In genomic region chr7:73611017-73611555, GRCh38 we compare ENCODE assay signal across 23 cellular contexts. TPM values are rescaled to one million over a fixed set of nuclear protein-coding genes. Genes with fewer than 3 reads are reported as not detected.
DNase-seq lines count a peak whose midpoint lies in the region; ATAC-seq and TF ChIP-seq lines count a peak whose summit lies in the region.
"Had no signal": no experiment of that assay in that cellular context is flagged by ENCODE, and none has a peak within 500 bp of the region (broad histone marks: within the 10 kb centered on the region; RNA-seq: fewer than 3 reads in every experiment).

No MANE protein-coding gene starts in this region.

- no peak for TF ChIP-seq CTCF in endothelial cell (IDR thresholded peaks at IDR 0.05; ENCODE audit: unreplicated experiment)
- TF ChIP-seq CTCF in psoas muscle (IDR thresholded peaks at IDR 0.05) = no peak

- H3K9me3 ChIP-seq in psoas muscle = no peaks in the 10 kb centered on the region
- H3K9me3 ChIP-seq: BE2C, SJSA1 had no signal

- H3K4me1 ChIP-seq in psoas muscle = peaks cover 23% of the 10 kb centered on the region
- H3K4me1 ChIP-seq: BE2C had no signal

- H3K36me3 Mint-ChIP-seq in endothelial cell (ENCODE audit: low read depth, unreplicated experiment) (peaks cover 8% of the 10 kb centered on the region), T-cell (no peaks in the 10 kb centered on the region)
- H3K36me3 Mint-ChIP-seq: CD4-positive, alpha-beta memory T cell had no signal

- peaks cover 24% of the 10 kb centered on the region for H3K4me1 Mint-ChIP-seq in endothelial cell (ENCODE audit: unreplicated experiment)
- peaks cover 0 to 2% (median 0%) of the 10 kb centered on the region in 3 donors for H3K4me1 Mint-ChIP-seq in T-cell

- peak overlapping the region; percentile 13 for H3K27ac ChIP-seq in psoas muscle
- H3K27ac ChIP-seq: GM23248, SJSA1 had no signal

- POLR2A ChIA-PET in T-cell (lab: Charles Lee) = no interaction called here

- H3K27ac Mint-ChIP-seq in endothelial cell (ENCODE audit: unreplicated experiment) = peak overlapping the region; percentile 77
- no peak overlapping the region for H3K27ac Mint-ChIP-seq in T-cell
- H3K27ac Mint-ChIP-seq: CD4-positive, alpha-beta memory T cell had no signal

- peak; percentile 27 for DNase-seq in ELF-1 (ENCODE audit: low read depth, low spot score)
- peak; percentile 44 for DNase-seq in LHCN-M2 (ENCODE audit: low read depth)
- DNase-seq in endothelial cell (ENCODE audit: low spot score) = no peak
- DNase-seq in psoas muscle = peak in 1 of 2 donors; percentile 73
- no peak for DNase-seq in GF-D8 (lab: John Stamatoyannopoulos, UW)
- DNase-seq in HT-29 (ENCODE audit: low spot score) = no peak
- no peak for DNase-seq in T-cell
- no peak for DNase-seq in NCI-H2029 treated with DMSO at 0.1 percent for 48 hours (lab: John Stamatoyannopoulos, UW)
- DNase-seq: BE2C; Calu3; CD4-positive, alpha-beta memory T cell; DMS79 treated with DMSO at 0.1 percent for 48 hours; GM23248; Kasumi-1; NCI-H1105 treated with DMSO at 0.1 percent for 48 hours; NCI-H187; NCI-H345; NCI-H526; NK-92 treated with Interleukin-12 subunit alpha and Interleukin-12 subunit beta, amount 100 ng/mL, for 24 hours; RPMI8226 had no signal

- H3K27me3 ChIP-seq in psoas muscle (ENCODE audit: insufficient read depth in 3 of 3, low read length in 2 of 3) = no peaks in the 10 kb centered on the region

- peak overlapping the region; percentile 47 for H3K4me3 Mint-ChIP-seq in endothelial cell (ENCODE audit: unreplicated experiment)
- no peak overlapping the region for H3K4me3 Mint-ChIP-seq in T-cell
- H3K4me3 Mint-ChIP-seq: CD4-positive, alpha-beta memory T cell had no signal

- H3K9me3 Mint-ChIP-seq in endothelial cell (ENCODE audit: unreplicated experiment) (no peaks in the 10 kb centered on the region), T-cell (no peaks in the 10 kb centered on the region)
- H3K9me3 Mint-ChIP-seq: CD4-positive, alpha-beta memory T cell had no signal

- H3K4me3 ChIP-seq in psoas muscle = no peak overlapping the region
- H3K4me3 ChIP-seq: GM12878, GM23248, SJSA1 had no signal

- CTCF ChIA-PET in T-cell (lab: Charles Lee) = interaction anchor here in 1 of 2 donors (0.7 kb wide), 1 partner anchor 121 kb away, joined by 3 read pairs; no protein-coding TSS in a partner anchor

- WGBS in psoas muscle, 3 donors = 20 to 54% (median 41%) methylated on average over 11 of the region's 11 CpGs

- intact Hi-C loops in psoas muscle (cut with DNase I) = no loop called here

- peak; percentile 75 to 89 (median 80) for ATAC-seq in psoas muscle
- no peak for ATAC-seq in T-cell (replicated peaks in 1 of 4)
- ATAC-seq: GM12878 had no signal

- H3K36me3 ChIP-seq in psoas muscle (ENCODE audit: insufficient read depth in 1 of 2, low read depth in 1 of 2) = peaks cover 0 to 12% of the 10 kb centered on the region in 2 donors
- H3K36me3 ChIP-seq: BE2C, SJSA1 had no signal

- H3K27me3 Mint-ChIP-seq in endothelial cell (ENCODE audit: unreplicated experiment) = peaks cover 9% of the 10 kb centered on the region
- H3K27me3 Mint-ChIP-seq in T-cell = peaks cover 25 to 58% of the 10 kb centered on the region in 2 donors

RNA-seq across cellular contexts. Expression of gene MLXIPL, which starts 13.2 kb away (rescaled TPM):
- total RNA-seq in LHCN-M2 (2014; rRNA removed) = 0.13 and 0.63 TPM in 2 replicates
- 0.07 TPM for polyA plus RNA-seq in LHCN-M2 (2012)
- 8.7 TPM for total RNA-seq in endothelial cell (ENCODE audit: unreplicated experiment)
- total RNA-seq in psoas muscle = 10 to 100 TPM; 16.3 to 65.2 (median 27.6) TPM
- 10 to 100 TPM; 11.1 to 43.6 (median 14.1) TPM for polyA plus RNA-seq in psoas muscle
- total RNA-seq in HT-29 (2014; rRNA removed; shearing (Covaris generic)) = 0.53 and 5.1 TPM in 2 replicates
- total RNA-seq in T-cell = under 1 TPM in 3 of 5 donors, not detected in 2; 0.30 to 0.95 (median 0.58) TPM
- total RNA-seq: CD4-positive, alpha-beta memory T cell; GM23248; OCI-LY7; SJSA1 had no signal
- polyA plus RNA-seq: CD4-positive, alpha-beta memory T cell; GM12878; GM23248 had no signal

RNA-seq across cellular contexts. Expression of gene TBL2, which starts 32.7 kb away (rescaled TPM):
- 147 and 171 TPM in 2 replicates for total RNA-seq in LHCN-M2 (2014; rRNA removed)
- polyA plus RNA-seq in LHCN-M2 (2012) = 54.2 TPM
- 22.4 TPM for total RNA-seq in endothelial cell (ENCODE audit: unreplicated experiment)
- total RNA-seq in psoas muscle = 10 to 100 TPM; 10.3 to 16.1 (median 11.8) TPM
- 10 to 100 TPM in 1 of 3 donors, 1 to 10 TPM in 2; 8.1 to 15.0 (median 9.6) TPM for polyA plus RNA-seq in psoas muscle
- 73.1 and 94.4 TPM in 2 replicates for total RNA-seq in HT-29 (2014; rRNA removed; shearing (Covaris generic))
- 10 to 100 TPM; 14.8 to 38.5 (median 31.6) TPM for total RNA-seq in T-cell

RNA-seq across cellular contexts. Expression of gene BCL7B, which starts 53.6 kb away (rescaled TPM):
- total RNA-seq in LHCN-M2 (2014; rRNA removed) = 67.7 and 71.0 TPM in 2 replicates
- polyA plus RNA-seq in LHCN-M2 (2012) = 61.6 TPM
- 38.6 TPM for total RNA-seq in endothelial cell (ENCODE audit: unreplicated experiment)
- 10 to 100 TPM; 55.8 to 96.5 (median 88.1) TPM for total RNA-seq in psoas muscle
- polyA plus RNA-seq in psoas muscle = 100 to 1,000 TPM in 2 of 3 donors, 10 to 100 TPM in 1; 88.7 to 130 (median 105) TPM
- 65.4 and 71.0 TPM in 2 replicates for total RNA-seq in HT-29 (2014; rRNA removed; shearing (Covaris generic))
- 100 to 1,000 TPM in 2 of 5 donors, 10 to 100 TPM in 3; 56.3 to 106 (median 63.8) TPM for total RNA-seq in T-cell

RNA-seq across cellular contexts. Expression of gene VPS37D, which starts 56.5 kb away (rescaled TPM):
- total RNA-seq in LHCN-M2 (2014; rRNA removed) (6.1 and 6.9 TPM in 2 replicates), endothelial cell (ENCODE audit: unreplicated experiment) (9.8 TPM), psoas muscle (1 to 10 TPM in 1 of 4 donors, under 1 TPM in 3; 0.18 to 1.1 (median 0.72) TPM), T-cell (1 to 10 TPM in 1 of 5 donors, under 1 TPM in 4; 0.36 to 1.1 (median 0.57) TPM)
- polyA plus RNA-seq in LHCN-M2 (2012) = 3.9 TPM
- under 1 TPM; 0.29 to 0.72 (median 0.42) TPM for polyA plus RNA-seq in psoas muscle
- total RNA-seq in HT-29 (2014; rRNA removed; shearing (Covaris generic)) = 0.28 and 0.73 TPM in 2 replicates
- total RNA-seq: CD4-positive, alpha-beta memory T cell had no signal
- polyA plus RNA-seq: CD4-positive, alpha-beta memory T cell had no signal

Comparison
In these comparisons a context has a peak if more than half of its experiments do, and no peak if none do; other contexts are left out.
1. DNase-seq: peak in ELF-1 (single experiment) and LHCN-M2 (single experiment); none in endothelial cell (single experiment), GF-D8 (single experiment), HT-29 (single experiment), T-cell (0 of 34) and NCI-H2029 treated with DMSO at 0.1 percent for 48 hours (single experiment).
2. ATAC-seq: peak in psoas muscle (4 of 4); none in T-cell (0 of 4).